Comparison of ENCODE assay signal across 34 cellular contexts in the genomic region with DNA sequence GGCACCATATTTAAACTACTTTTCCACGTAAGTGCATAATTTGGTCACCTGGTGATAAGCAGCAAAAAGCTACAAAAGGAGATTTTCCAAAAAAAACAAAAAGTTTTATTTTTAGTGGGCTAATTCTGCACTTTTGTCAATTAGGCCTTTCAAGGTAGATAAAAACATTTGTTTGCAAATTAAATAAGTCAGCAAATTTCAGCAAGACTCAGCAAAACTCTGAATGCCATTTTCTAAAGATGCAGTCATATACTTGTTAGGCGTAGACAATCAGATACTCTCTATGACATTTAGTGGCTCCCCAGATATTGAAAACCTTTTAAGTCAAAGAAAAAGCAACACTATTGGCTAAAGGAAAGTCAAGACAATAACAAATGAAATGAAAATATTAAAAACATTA.
"Had no signal": no experiment of that assay in that cellular context is flagged by ENCODE, and none has a peak within 500 bp of the region (broad histone marks: within the 10 kb centered on the region; RNA-seq: fewer than 3 reads in every experiment).

No MANE protein-coding gene starts in this region.

- ATAC-seq: activated CD4-positive, CD25-positive, alpha-beta regulatory T cell treated with anti-CD3 and anti-CD28 coated beads, Interleukin-2, amount 50 U/mL, for 24 hours; activated CD8-positive, alpha-beta memory T cell treated with anti-CD3 and anti-CD28 coated beads, Interleukin-2, amount 10 ng/mL, durations not matched to agents 7 days and 5 days; activated CD8-positive, alpha-beta T cell treated with anti-CD3 and anti-CD28 coated beads, Interleukin-2, amount 10 ng/mL, durations not matched to agents 7 days and 5 days; activated naive CD4-positive, alpha-beta T cell treated with anti-CD3 and anti-CD28 coated beads, Interleukin-2, amount 50 U/mL, for 72 hours; gastroesophageal sphincter; heart right ventricle; T-helper 17 cell had no signal

- H3K27me3 ChIP-seq: ascending aorta, breast epithelium, cardiac muscle cell, colonic mucosa, esophagus squamous epithelium, gastroesophageal sphincter, heart right ventricle had no signal

- H3K4me1 Mint-ChIP-seq: activated B cell treated with CpG ODN at 0.5 μM for 24 hours; activated CD8-positive, alpha-beta memory T cell treated with anti-CD3 and anti-CD28 coated beads, Interleukin-2, amount 10 ng/mL, durations not matched to agents 7 days and 5 days; activated naive CD4-positive, alpha-beta T cell treated with anti-CD3 and anti-CD28 coated beads, Interleukin-2, amount 10 ng/mL, durations not matched to agents 7 days and 5 days; activated naive CD8-positive, alpha-beta T cell treated with anti-CD3 and anti-CD28 coated beads, Interleukin-2, amount 10 ng/mL, durations not matched to agents 7 days and 5 days; T-helper 17 cell had no signal

- H3K4me1 ChIP-seq: ascending aorta, breast epithelium, colonic mucosa, esophagus squamous epithelium, heart right ventricle had no signal

- H3K36me3 ChIP-seq: ascending aorta, breast epithelium, cardiac muscle cell, colonic mucosa, esophagus squamous epithelium, gastroesophageal sphincter, heart right ventricle, WERI-Rb-1 had no signal

- H3K4me3 ChIP-seq: ascending aorta, breast epithelium, cardiac muscle cell, colonic mucosa, esophagus squamous epithelium, gastroesophageal sphincter, heart right ventricle had no signal

- H3K27ac Mint-ChIP-seq: activated B cell treated with CpG ODN at 0.5 μM for 24 hours; activated CD4-positive, alpha-beta memory T cell treated with anti-CD3 and anti-CD28 coated beads for 36 hours; activated CD8-positive, alpha-beta memory T cell treated with anti-CD3 and anti-CD28 coated beads, Interleukin-2, amount 10 ng/mL, durations not matched to agents 7 days and 5 days; activated CD8-positive, alpha-beta T cell treated with anti-CD3 and anti-CD28 coated beads, Interleukin-2, amount 10 ng/mL, durations not matched to agents 7 days and 5 days; activated naive CD4-positive, alpha-beta T cell treated with anti-CD3 and anti-CD28 coated beads, Interleukin-2, amount 10 ng/mL, durations not matched to agents 7 days and 5 days; activated naive CD4-positive, alpha-beta T cell treated with anti-CD3 and anti-CD28 coated beads, Interleukin-2, amount 50 U/mL, for 72 hours; activated naive CD8-positive, alpha-beta T cell treated with anti-CD3 and anti-CD28 coated beads, Interleukin-2, amount 10 ng/mL, durations not matched to agents 7 days and 5 days; activated T-helper 1 cell treated with anti-CD3 and anti-CD28 coated beads, Interleukin-12 subunit alpha, Interleukin-12 subunit beta, Interleukin-2, Interleukin-4 antibody, amounts not matched to agents 30 ng/mL and 10 ng/mL and 1 ng/mL, durations not matched to agents 14 hours and 24 hours and 36 hours; activated T-helper 2 cell treated with anti-CD3 and anti-CD28 coated beads, Interferon-gamma antibody, Interleukin-2, Interleukin-4, amounts not matched to agents 10 μg/mL and 5 μg/mL and 100 μg/mL, durations not matched to agents 14 hours and 24 hours and 36 hours; T-helper 17 cell; T-helper 2 cell treated with Interferon-gamma antibody and Interleukin-4, amounts not matched to agents 5 μg/mL and 100 μg/mL, for 36 hours had no signal

- FAIRE-seq: endometrium, endothelial cell of umbilical vein had no signal

- H3K36me3 Mint-ChIP-seq: activated CD4-positive, alpha-beta memory T cell treated with anti-CD3 and anti-CD28 coated beads for 36 hours; activated CD8-positive, alpha-beta memory T cell treated with anti-CD3 and anti-CD28 coated beads, Interleukin-2, amount 10 ng/mL, durations not matched to agents 7 days and 5 days; activated naive CD4-positive, alpha-beta T cell treated with anti-CD3 and anti-CD28 coated beads, Interleukin-2, amount 10 ng/mL, durations not matched to agents 7 days and 5 days; activated naive CD4-positive, alpha-beta T cell treated with anti-CD3 and anti-CD28 coated beads, Interleukin-2, amount 50 U/mL, for 72 hours; activated naive CD8-positive, alpha-beta T cell treated with anti-CD3 and anti-CD28 coated beads, Interleukin-2, amount 10 ng/mL, durations not matched to agents 7 days and 5 days; brain had no signal

- H3K9me3 ChIP-seq: ascending aorta, breast epithelium, colonic mucosa, esophagus squamous epithelium, gastroesophageal sphincter, heart right ventricle had no signal

- H3K27me3 Mint-ChIP-seq: activated B cell treated with CpG ODN at 0.5 μM for 24 hours; activated CD4-positive, alpha-beta memory T cell treated with anti-CD3 and anti-CD28 coated beads for 36 hours; activated CD8-positive, alpha-beta memory T cell treated with anti-CD3 and anti-CD28 coated beads, Interleukin-2, amount 10 ng/mL, durations not matched to agents 7 days and 5 days; activated naive CD4-positive, alpha-beta T cell treated with anti-CD3 and anti-CD28 coated beads, Interleukin-2, amount 10 ng/mL, durations not matched to agents 7 days and 5 days; activated naive CD8-positive, alpha-beta T cell treated with anti-CD3 and anti-CD28 coated beads, Interleukin-2, amount 10 ng/mL, durations not matched to agents 7 days and 5 days; brain; T-helper 17 cell had no signal

- DNase-seq: activated B cell treated with CpG ODN at 0.5 μM for 24 hours; activated CD4-positive, alpha-beta memory T cell treated with anti-CD3 and anti-CD28 coated beads for 36 hours; activated CD4-positive, alpha-beta T cell treated with anti-CD3 and anti-CD28 coated beads for 48 hours; activated CD8-positive, alpha-beta memory T cell treated with anti-CD3 and anti-CD28 coated beads, Interleukin-2, amount 10 ng/mL, durations not matched to agents 7 days and 5 days; activated CD8-positive, alpha-beta memory T cell treated with anti-CD3 and anti-CD28 coated beads, Interleukin-2, amount 50 U/mL, for 4 hours; activated CD8-positive, alpha-beta T cell treated with anti-CD3 and anti-CD28 coated beads, Interleukin-2, amount 10 ng/mL, durations not matched to agents 7 days and 5 days; activated effector memory CD4-positive, alpha-beta T cell treated with anti-CD3 and anti-CD28 coated beads, Interleukin-2, amount 50 U/mL, for 16 hours; activated naive CD4-positive, alpha-beta T cell treated with anti-CD3 and anti-CD28 coated beads, Interleukin-2, amount 10 ng/mL, durations not matched to agents 7 days and 5 days; activated naive CD8-positive, alpha-beta T cell treated with anti-CD3 and anti-CD28 coated beads, Interleukin-2, amount 10 ng/mL, durations not matched to agents 7 days and 5 days; activated T-cell treated with anti-CD3 and anti-CD28 coated beads, Interleukin-2, amount 50 U/mL, for 1 hour; activated T-cell treated with anti-CD3 and anti-CD28 coated beads, Interleukin-2, amount 50 U/mL, for 48 hours; central memory CD4-positive, alpha-beta T cell; cerebellar nuclear complex; colonic mucosa; effector CD8-positive, alpha-beta T cell; esophagus squamous epithelium; foreskin melanocyte; heart right ventricle; T-helper 17 cell; T1000; WERI-Rb-1 had no signal

- H3K4me3 Mint-ChIP-seq: activated B cell treated with CpG ODN at 0.5 μM for 24 hours; activated CD4-positive, alpha-beta memory T cell treated with anti-CD3 and anti-CD28 coated beads for 36 hours; activated CD8-positive, alpha-beta memory T cell treated with anti-CD3 and anti-CD28 coated beads, Interleukin-2, amount 10 ng/mL, durations not matched to agents 7 days and 5 days; activated CD8-positive, alpha-beta T cell treated with anti-CD3 and anti-CD28 coated beads, Interleukin-2, amount 10 ng/mL, durations not matched to agents 7 days and 5 days; activated naive CD4-positive, alpha-beta T cell treated with anti-CD3 and anti-CD28 coated beads, Interleukin-2, amount 10 ng/mL, durations not matched to agents 7 days and 5 days; activated naive CD8-positive, alpha-beta T cell treated with anti-CD3 and anti-CD28 coated beads, Interleukin-2, amount 10 ng/mL, durations not matched to agents 7 days and 5 days; activated T-helper 1 cell treated with anti-CD3 and anti-CD28 coated beads, Interleukin-12 subunit alpha, Interleukin-12 subunit beta, Interleukin-2, Interleukin-4 antibody, amounts not matched to agents 30 ng/mL and 10 ng/mL and 1 ng/mL, durations not matched to agents 14 hours and 24 hours and 36 hours; T-helper 17 cell; T-helper 2 cell treated with Interferon-gamma antibody and Interleukin-4, amounts not matched to agents 5 μg/mL and 100 μg/mL, for 36 hours had no signal

- H3K9me3 Mint-ChIP-seq: activated B cell treated with CpG ODN at 0.5 μM for 24 hours; activated CD4-positive, alpha-beta memory T cell treated with anti-CD3 and anti-CD28 coated beads for 36 hours; activated naive CD4-positive, alpha-beta T cell treated with anti-CD3 and anti-CD28 coated beads, Interleukin-2, amount 10 ng/mL, durations not matched to agents 7 days and 5 days; activated naive CD8-positive, alpha-beta T cell treated with anti-CD3 and anti-CD28 coated beads, Interleukin-2, amount 10 ng/mL, durations not matched to agents 7 days and 5 days; activated T-helper 1 cell treated with anti-CD3 and anti-CD28 coated beads, Interleukin-12 subunit alpha, Interleukin-12 subunit beta, Interleukin-2, Interleukin-4 antibody, amounts not matched to agents 30 ng/mL and 10 ng/mL and 1 ng/mL, durations not matched to agents 14 hours and 24 hours and 36 hours; activated T-helper 2 cell treated with anti-CD3 and anti-CD28 coated beads, Interferon-gamma antibody, Interleukin-2, Interleukin-4, amounts not matched to agents 10 μg/mL and 5 μg/mL and 100 μg/mL, durations not matched to agents 14 hours and 24 hours and 36 hours; brain; T-helper 2 cell treated with Interferon-gamma antibody and Interleukin-4, amounts not matched to agents 5 μg/mL and 100 μg/mL, for 36 hours had no signal

- H3K27ac ChIP-seq: ascending aorta, breast epithelium, cardiac muscle cell, colonic mucosa, epithelial cell of prostate, esophagus squamous epithelium, gastroesophageal sphincter, heart right ventricle, WERI-Rb-1 had no signal
